In genomic region chr20:32686530-32687179, GRCh38 we compare ENCODE assay signal across 25 cellular contexts. TPM values are rescaled to one million over a fixed set of nuclear protein-coding genes. Genes with fewer than 3 reads are reported as not detected.
"Had no signal": no experiment of that assay in that cellular context is flagged by ENCODE, and none has a peak within 500 bp of the region (broad histone marks: within the 10 kb centered on the region; RNA-seq: fewer than 3 reads in every experiment).

No MANE protein-coding gene starts in this region.

- H3K9me3 ChIP-seq: SJSA1 had no signal

- H3K4me3 ChIP-seq: SJSA1 had no signal

- H3K27ac ChIP-seq: SJSA1 had no signal

- H3K36me3 ChIP-seq: SJSA1 had no signal

- ATAC-seq: activated CD8-positive, alpha-beta T cell treated with anti-CD3 and anti-CD28 coated beads, Interleukin-2, amount 10 ng/mL, durations not matched to agents 7 days and 5 days; Right ventricle myocardium inferior; WTC11 had no signal

- H3K9me3 Mint-ChIP-seq: activated naive CD4-positive, alpha-beta T cell treated with anti-CD3 and anti-CD28 coated beads, Interleukin-2, amount 50 U/mL, for 24 hours; T-helper 1 cell treated with Interleukin-12 subunit alpha and Interleukin-12 subunit beta and Interleukin-4 antibody, amounts not matched to agents 30 μg/mL and 1 μg/mL, for 36 hours; WTC11 had no signal

- DNase-seq: activated CD4-positive, alpha-beta T cell treated with anti-CD3 and anti-CD28 coated beads for 48 hours; activated CD4-positive, alpha-beta T cell treated with anti-CD3 and anti-CD28 coated beads, Interleukin-2, amount 50 U/mL, for 4 hours; activated CD4-positive, CD25-positive, alpha-beta regulatory T cell treated with anti-CD3 and anti-CD28 coated beads, Interleukin-2, amount 50 U/mL, for 72 hours; activated CD8-positive, alpha-beta memory T cell treated with anti-CD3 and anti-CD28 coated beads, Interleukin-2, amount 50 U/mL, for 48 hours; activated CD8-positive, alpha-beta T cell treated with anti-CD3 and anti-CD28 coated beads, Interleukin-2, amount 10 ng/mL, durations not matched to agents 7 days and 5 days; activated effector memory CD4-positive, alpha-beta T cell treated with Interleukin-2 at 50 U/mL for 16 hours; activated naive CD4-positive, alpha-beta T cell; activated T-cell treated with anti-CD3 and anti-CD28 coated beads, Interleukin-2, amount 50 U/mL, for 1 hour; aorta; central memory CD4-positive, alpha-beta T cell; NCI-H1048; NCI-H146; NCI-H2029; NCI-H2107; NCI-H2171 treated with DMSO at 0.1 percent for 48 hours; NCI-H226; NCI-H526; NCI-H82 had no signal

- H3K27me3 Mint-ChIP-seq: activated naive CD4-positive, alpha-beta T cell treated with anti-CD3 and anti-CD28 coated beads, Interleukin-2, amount 50 U/mL, for 24 hours had no signal

- H3K36me3 Mint-ChIP-seq: activated naive CD4-positive, alpha-beta T cell treated with anti-CD3 and anti-CD28 coated beads, Interleukin-2, amount 50 U/mL, for 24 hours; WTC11 had no signal

- H3K4me3 Mint-ChIP-seq: activated CD8-positive, alpha-beta T cell treated with anti-CD3 and anti-CD28 coated beads, Interleukin-2, amount 10 ng/mL, durations not matched to agents 7 days and 5 days; activated naive CD4-positive, alpha-beta T cell treated with anti-CD3 and anti-CD28 coated beads, Interleukin-2, amount 50 U/mL, for 24 hours; T-helper 1 cell treated with Interleukin-12 subunit alpha and Interleukin-12 subunit beta and Interleukin-4 antibody, amounts not matched to agents 30 μg/mL and 1 μg/mL, for 36 hours; WTC11 had no signal

- H3K27ac Mint-ChIP-seq: activated CD8-positive, alpha-beta T cell treated with anti-CD3 and anti-CD28 coated beads, Interleukin-2, amount 10 ng/mL, durations not matched to agents 7 days and 5 days; activated naive CD4-positive, alpha-beta T cell treated with anti-CD3 and anti-CD28 coated beads, Interleukin-2, amount 50 U/mL, for 24 hours; T-helper 1 cell treated with Interleukin-12 subunit alpha and Interleukin-12 subunit beta and Interleukin-4 antibody, amounts not matched to agents 30 μg/mL and 1 μg/mL, for 36 hours had no signal

- H3K4me1 Mint-ChIP-seq: activated naive CD4-positive, alpha-beta T cell treated with anti-CD3 and anti-CD28 coated beads, Interleukin-2, amount 50 U/mL, for 24 hours had no signal

- H3K27me3 ChIP-seq: SJSA1 had no signal

RNA-seq across cellular contexts. Expression of gene C20orf203, which starts 12.9 kb away (rescaled TPM):
- total RNA-seq: NCI-H460, Right ventricle myocardium inferior, RPMI7951, SJSA1 had no signal
